17 cellular contexts compared by ENCODE assay signal in genomic region chr2:198930170-198930569, GRCh38.
DNase-seq lines count a peak whose midpoint lies in the region; ATAC-seq, FAIRE-seq and TF ChIP-seq lines count a peak whose summit lies in the region.
"Had no signal": no experiment of that assay in that cellular context is flagged by ENCODE, and none has a peak within 500 bp of the region (broad histone marks: within the 10 kb centered on the region; RNA-seq: fewer than 3 reads in every experiment).

No MANE protein-coding gene starts in this region.

- H3K4me1 ChIP-seq in PC-3 (ENCODE audit: insufficient read depth, low read length) (no peaks in the 10 kb centered on the region), adrenal gland (replicated peaks in 1 of 2) (no peaks in the 10 kb centered on the region), esophagus muscularis mucosa (no peaks in the 10 kb centered on the region)

- no peak overlapping the region for H3K4me3 Mint-ChIP-seq in activated T-helper 1 cell treated with anti-CD3 and anti-CD28 coated beads, Interleukin-12 subunit alpha, Interleukin-12 subunit beta, Interleukin-2, Interleukin-4 antibody, amounts not matched to agents 30 ng/mL and 10 ng/mL and 1 ng/mL, durations not matched to agents 14 hours and 24 hours and 36 hours
- H3K4me3 Mint-ChIP-seq: CD4-positive, CD25-positive, alpha-beta regulatory T cell; mesothelial cell of epicardium; stimulated activated naive CD8-positive, alpha-beta T cell treated with anti-CD3 and anti-CD28 coated beads, Interleukin-15, Interleukin-2, amounts not matched to agents 100 ng/mL and 50 ng/mL, for 24 hours had no signal

- H3K9ac ChIP-seq in PC-3 (ENCODE audit: low read length) = no peak overlapping the region

- TF ChIP-seq POLR2A in adrenal gland (IDR thresholded peaks at IDR 0.05) (no peak), esophagus muscularis mucosa (IDR thresholded peaks at IDR 0.05; ENCODE audit: low read depth) (no peak), GM12892 (IDR thresholded peaks at IDR 0.05; ENCODE audit: low read depth, low read length) (no peak)

- H3K9me3 Mint-ChIP-seq in activated T-helper 1 cell treated with anti-CD3 and anti-CD28 coated beads, Interleukin-12 subunit alpha, Interleukin-12 subunit beta, Interleukin-2, Interleukin-4 antibody, amounts not matched to agents 30 ng/mL and 10 ng/mL and 1 ng/mL, durations not matched to agents 14 hours and 24 hours and 36 hours = no peaks in the 10 kb centered on the region
- H3K9me3 Mint-ChIP-seq: stimulated activated naive CD8-positive, alpha-beta T cell treated with anti-CD3 and anti-CD28 coated beads, Interleukin-15, Interleukin-2, amounts not matched to agents 100 ng/mL and 50 ng/mL, for 24 hours had no signal

- no peak overlapping the region for H3K4me2 ChIP-seq in PC-3 (ENCODE audit: low read length)

- no TSS peak for BruUV-seq in PC-3 (replicated peaks; lab: Mats Ljungman, UMichigan)

- intact Hi-C loops in PC-3 (cut with micrococcal nuclease) (no loop called here), adrenal gland (cut with DNase I) (no loop called here), esophagus muscularis mucosa (cut with DNase I) (no loop called here)
- intact Hi-C loops in activated T-helper 1 cell treated with anti-CD3 and anti-CD28 coated beads, Interleukin-12 subunit alpha, Interleukin-12 subunit beta, Interleukin-2, Interleukin-4 antibody, amounts not matched to agents 30 ng/mL and 10 ng/mL and 1 ng/mL, durations not matched to agents 14 hours and 24 hours and 36 hours (cut with micrococcal nuclease) = no loop called here

- H3K4me3 ChIP-seq in PC-3 (ENCODE audit: low read length) (no peak overlapping the region), foreskin fibroblast (ENCODE audit: low read depth in 1 of 2, low read length in 2 of 2) (no peak overlapping the region), adrenal gland (no peak overlapping the region), esophagus muscularis mucosa (no peak overlapping the region)
- H3K4me3 ChIP-seq: cardiac muscle cell had no signal

- no peaks in the 10 kb centered on the region for H3K4me1 Mint-ChIP-seq in activated T-helper 1 cell treated with anti-CD3 and anti-CD28 coated beads, Interleukin-12 subunit alpha, Interleukin-12 subunit beta, Interleukin-2, Interleukin-4 antibody, amounts not matched to agents 30 ng/mL and 10 ng/mL and 1 ng/mL, durations not matched to agents 14 hours and 24 hours and 36 hours (ENCODE audit: low read depth)
- H3K4me1 Mint-ChIP-seq: CD4-positive, CD25-positive, alpha-beta regulatory T cell; mesothelial cell of epicardium had no signal

- no peaks in the 10 kb centered on the region for H3K27me3 ChIP-seq in PC-3 (ENCODE audit: low read length)
- H3K27me3 ChIP-seq in adrenal gland = no peaks in the 10 kb centered on the region
- no peaks in the 10 kb centered on the region for H3K27me3 ChIP-seq in esophagus muscularis mucosa
- H3K27me3 ChIP-seq: cardiac muscle cell had no signal

- H3K27me3 Mint-ChIP-seq in activated T-helper 1 cell treated with anti-CD3 and anti-CD28 coated beads, Interleukin-12 subunit alpha, Interleukin-12 subunit beta, Interleukin-2, Interleukin-4 antibody, amounts not matched to agents 30 ng/mL and 10 ng/mL and 1 ng/mL, durations not matched to agents 14 hours and 24 hours and 36 hours (ENCODE audit: insufficient read depth) = no peaks in the 10 kb centered on the region
- H3K27me3 Mint-ChIP-seq: CD4-positive, CD25-positive, alpha-beta regulatory T cell; stimulated activated naive CD8-positive, alpha-beta T cell treated with anti-CD3 and anti-CD28 coated beads, Interleukin-15, Interleukin-2, amounts not matched to agents 100 ng/mL and 50 ng/mL, for 24 hours had no signal

- H3K36me3 ChIP-seq in PC-3 (ENCODE audit: low read depth, low read length) = no peaks in the 10 kb centered on the region
- H3K36me3 ChIP-seq in adrenal gland (replicated peaks in 1 of 2) = no peaks in the 10 kb centered on the region
- H3K36me3 ChIP-seq in esophagus muscularis mucosa = no peaks in the 10 kb centered on the region
- H3K36me3 ChIP-seq: cardiac muscle cell had no signal

- H3K27ac Mint-ChIP-seq in activated T-helper 1 cell treated with anti-CD3 and anti-CD28 coated beads, Interleukin-12 subunit alpha, Interleukin-12 subunit beta, Interleukin-2, Interleukin-4 antibody, amounts not matched to agents 30 ng/mL and 10 ng/mL and 1 ng/mL, durations not matched to agents 14 hours and 24 hours and 36 hours = no peak overlapping the region
- H3K27ac Mint-ChIP-seq: CD4-positive, CD25-positive, alpha-beta regulatory T cell; mesothelial cell of epicardium; stimulated activated naive CD8-positive, alpha-beta T cell treated with anti-CD3 and anti-CD28 coated beads, Interleukin-15, Interleukin-2, amounts not matched to agents 100 ng/mL and 50 ng/mL, for 24 hours had no signal

- DNase-seq in AG08395 (ENCODE audit: low spot score) (peak; percentile 8), PC-3 (no peak), foreskin fibroblast (peak in 1 of 2 donors; percentile 6), adrenal gland (no peak), esophagus muscularis mucosa (ENCODE audit: extremely low spot score) (no peak), GM12892 (ENCODE audit: insufficient read length) (no peak)
- no peak for DNase-seq in activated T-helper 1 cell treated with anti-CD3 and anti-CD28 coated beads, Interleukin-12 subunit alpha, Interleukin-12 subunit beta, Interleukin-2, Interleukin-4 antibody, amounts not matched to agents 30 ng/mL and 10 ng/mL and 1 ng/mL, durations not matched to agents 14 hours and 24 hours and 36 hours (ENCODE audit: low spot score)
- DNase-seq: activated effector memory CD4-positive, alpha-beta T cell treated with anti-CD3 and anti-CD28 coated beads, Interleukin-2, amount 50 U/mL, for 16 hours; CD4-positive, CD25-positive, alpha-beta regulatory T cell; GOT3; NCI-H2029; stimulated activated CD4-positive, alpha-beta T cell treated with anti-CD3 and anti-CD28 coated beads, Interleukin-4, amount 100 ng/mL, for 24 hours; T-helper 1 cell had no signal

- H3K9me3 ChIP-seq in PC-3 (ENCODE audit: low read length) (no peaks in the 10 kb centered on the region), adrenal gland (replicated peaks in 1 of 3) (no peaks in the 10 kb centered on the region), esophagus muscularis mucosa (no peaks in the 10 kb centered on the region)

- H3K36me3 Mint-ChIP-seq in activated T-helper 1 cell treated with anti-CD3 and anti-CD28 coated beads, Interleukin-12 subunit alpha, Interleukin-12 subunit beta, Interleukin-2, Interleukin-4 antibody, amounts not matched to agents 30 ng/mL and 10 ng/mL and 1 ng/mL, durations not matched to agents 14 hours and 24 hours and 36 hours (ENCODE audit: low read depth) = no peaks in the 10 kb centered on the region
- H3K36me3 Mint-ChIP-seq: CD4-positive, CD25-positive, alpha-beta regulatory T cell; mesothelial cell of epicardium had no signal

- no peak overlapping the region for H2AFZ ChIP-seq in PC-3 (ENCODE audit: low read length)

- POLR2A ChIA-PET in PC-3 (lab: Charles Lee; ENCODE audit: unreplicated experiment) = no interaction called here

- no peak for TF ChIP-seq EP300 in esophagus muscularis mucosa (IDR thresholded peaks at IDR 0.05)

- CTCF ChIA-PET in PC-3 (lab: Charles Lee) = no interaction called here

- H4K20me1 ChIP-seq in PC-3 (ENCODE audit: low read length) = no peaks in the 10 kb centered on the region

- no peaks in the 10 kb centered on the region for H3K9me2 ChIP-seq in PC-3 (replicated peaks; ENCODE audit: low read length)

- no peaks in the 10 kb centered on the region for H3K79me2 ChIP-seq in PC-3 (ENCODE audit: low read length)

- no peaks in the 10 kb centered on the region for H3F3A ChIP-seq in PC-3 (ENCODE audit: low read length, unreplicated experiment)

- no peak for ATAC-seq in PC-3

- TF ChIP-seq CTCF in GM12873 (IDR thresholded peaks at IDR 0.05; ENCODE audit: insufficient read depth, low read depth, low read length, missing control alignments) (peak; percentile 29), PC-3 (conservative IDR thresholded peaks at IDR 0.05; ENCODE audit: low read depth, low read length) (peak; percentile 33; the same call in 1 of the 2 replicates), foreskin fibroblast (IDR thresholded peaks at IDR 0.05; ENCODE audit: low read depth, low read length) (peak; percentile 17), adrenal gland (IDR thresholded peaks at IDR 0.05) (no peak), esophagus muscularis mucosa (IDR thresholded peaks at IDR 0.05) (no peak)

- H3K27ac ChIP-seq in PC-3 (ENCODE audit: low read length) (no peak overlapping the region), adrenal gland (no peak overlapping the region), esophagus muscularis mucosa (replicated peaks in 1 of 4) (no peak overlapping the region)
- H3K27ac ChIP-seq: cardiac muscle cell had no signal

- FAIRE-seq in GM12892 (lab: Jason Lieb, UNC) = no peak

Comparison
In these comparisons a context has a peak if more than half of its experiments do, and no peak if none do; other contexts are left out.
1. CTCF ChIP-seq: peak in GM12873 (single experiment), PC-3 (single experiment) and foreskin fibroblast (single experiment); none in adrenal gland (0 of 6) and esophagus muscularis mucosa (0 of 3).